14 cellular contexts compared by ENCODE assay signal in the genomic region with DNA sequence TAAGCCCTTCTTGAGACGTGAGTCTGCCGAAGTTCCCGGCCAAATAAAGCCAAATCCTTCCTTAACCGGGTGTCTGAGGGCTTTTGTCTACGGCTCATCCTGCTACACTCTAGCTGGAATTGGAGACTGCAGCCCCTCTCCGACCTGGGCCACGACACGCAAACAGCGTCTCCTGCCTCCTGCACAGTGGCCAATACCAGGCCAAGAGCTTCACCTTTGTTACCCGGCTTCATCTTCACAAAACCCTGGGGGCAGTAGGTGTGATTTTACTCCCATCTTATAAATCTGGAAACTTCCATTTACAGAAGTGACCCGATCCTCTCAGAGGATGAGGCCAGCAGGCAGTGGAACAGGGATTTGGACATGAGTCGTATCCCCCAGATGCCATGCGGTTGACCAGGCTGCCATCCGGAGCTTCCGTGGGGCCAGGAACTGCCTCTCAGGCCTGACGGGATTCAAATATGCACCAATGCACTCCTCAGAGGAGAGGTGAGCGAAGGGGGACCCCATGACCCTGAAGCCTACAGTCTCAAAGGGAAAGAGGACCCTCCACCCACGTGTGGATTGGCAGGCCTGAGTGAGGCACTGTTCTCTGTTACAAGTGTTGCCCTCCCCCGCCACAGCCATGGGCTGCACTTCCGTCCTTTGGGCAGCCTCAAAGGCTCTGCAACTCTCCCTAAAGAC. TPM values are rescaled to one million over a fixed set of nuclear protein-coding genes. Genes with fewer than 3 reads are reported as not detected.
DNase-seq lines count a peak whose midpoint lies in the region; ATAC-seq and TF ChIP-seq lines count a peak whose summit lies in the region.
"Had no signal": no experiment of that assay in that cellular context is flagged by ENCODE, and none has a peak within 500 bp of the region (broad histone marks: within the 10 kb centered on the region; RNA-seq: fewer than 3 reads in every experiment).

No MANE protein-coding gene starts in this region.

- TF ChIP-seq CTCF in CD8-positive, alpha-beta T cell (IDR thresholded peaks at IDR 0.05): no peak
- no peak for TF ChIP-seq CTCF in endodermal cell (conservative IDR thresholded peaks at IDR 0.05)

- no peak overlapping the region for H3K4me3 ChIP-seq in CD8-positive, alpha-beta T cell (ENCODE audit: low read depth, low read length)
- no peak overlapping the region for H3K4me3 ChIP-seq in endodermal cell (ENCODE audit: low read length)
- no peak overlapping the region for H3K4me3 ChIP-seq in MG63

- no peak for ATAC-seq in CD8-positive, alpha-beta T cell
- ATAC-seq in HG03025 (IDR thresholded peaks at IDR 0.05; ENCODE audit: low FRiP score, unreplicated experiment): no peak
- ATAC-seq: HCT116 had no signal

- H3K4me1 ChIP-seq in CD8-positive, alpha-beta T cell (ENCODE audit: insufficient read depth, low read length): peaks cover under 1% of the 10 kb centered on the region
- no peaks in the 10 kb centered on the region for H3K4me1 ChIP-seq in endodermal cell (ENCODE audit: control insufficient read depth, insufficient read depth, low read length)

- H3K4me1 Mint-ChIP-seq in CD8-positive, alpha-beta T cell (ENCODE audit: low read depth): peaks cover 44% of the 10 kb centered on the region
- H3K4me1 Mint-ChIP-seq in endodermal cell: peaks cover 3% of the 10 kb centered on the region

- H3K9me3 Mint-ChIP-seq in CD8-positive, alpha-beta T cell: no peaks in the 10 kb centered on the region
- no peaks in the 10 kb centered on the region for H3K9me3 Mint-ChIP-seq in endodermal cell

- CTCF ChIA-PET in CD8-positive, alpha-beta T cell (lab: Charles Lee): interaction anchor here (1.0 to 1.1 kb wide), 2 partner anchors 30 to 59 kb away, joined by 3 read pairs; no protein-coding TSS in a partner anchor

- peak in 1 of 7 experiments; percentile 9 for DNase-seq in CD8-positive, alpha-beta T cell
- DNase-seq in LHCN-M2 (ENCODE audit: low read depth) (peak; percentile 36), endodermal cell (peak; percentile 46), posterior vena cava (ENCODE audit: low spot score) (peak; percentile 62), GOT3 (lab: John Stamatoyannopoulos, UW) (no peak), MG63 (no peak), NCI-H345 treated with DMSO at 0.1 percent for 48 hours (lab: John Stamatoyannopoulos, UW; ENCODE audit: unreplicated experiment) (no peak)
- DNase-seq: activated naive CD4-positive, alpha-beta T cell treated with anti-CD3 and anti-CD28 coated beads, Interleukin-2, amount 50 U/mL, for 16 hours; Calu3; kidney glomerular epithelial cell; NCI-H2227 treated with DMSO at 0.1 percent for 48 hours; stimulated activated CD4-positive, alpha-beta T cell treated with anti-CD3 and anti-CD28 coated beads, Interleukin-4, amount 100 ng/mL, for 1 hour had no signal

- H3K27me3 ChIP-seq in CD8-positive, alpha-beta T cell (ENCODE audit: insufficient read depth, low read length): no peaks in the 10 kb centered on the region
- no peaks in the 10 kb centered on the region for H3K27me3 ChIP-seq in endodermal cell (ENCODE audit: control insufficient read depth, insufficient read depth, low read length, poor library complexity, severe bottlenecking)
- no peaks in the 10 kb centered on the region for H3K27me3 ChIP-seq in MG63

- no peaks in the 10 kb centered on the region for H3K9me3 ChIP-seq in CD8-positive, alpha-beta T cell (ENCODE audit: low read length)
- H3K9me3 ChIP-seq in endodermal cell (ENCODE audit: control insufficient read depth, low read length) (no peaks in the 10 kb centered on the region), MG63 (no peaks in the 10 kb centered on the region)

- POLR2A ChIA-PET in CD8-positive, alpha-beta T cell (lab: Charles Lee): interaction anchor here (1.6 kb wide), 1 partner anchor 11 kb away, joined by 3 read pairs; no protein-coding TSS in a partner anchor

- no peaks in the 10 kb centered on the region for H3K36me3 Mint-ChIP-seq in CD8-positive, alpha-beta T cell
- H3K36me3 Mint-ChIP-seq in endodermal cell (ENCODE audit: low read depth): no peaks in the 10 kb centered on the region

- H3K4me3 Mint-ChIP-seq in CD8-positive, alpha-beta T cell: no peak overlapping the region
- no peak overlapping the region for H3K4me3 Mint-ChIP-seq in endodermal cell

- H3K9ac ChIP-seq in endodermal cell (ENCODE audit: extremely low read depth, low read length, poor library complexity, severe bottlenecking): no peak overlapping the region

- intact Hi-C loops in CD8-positive, alpha-beta T cell (cut with DNase I, micrococcal nuclease): no loop called here
- intact Hi-C loops in posterior vena cava (cut with DNase I): no loop called here

- no peaks in the 10 kb centered on the region for H3K27me3 Mint-ChIP-seq in CD8-positive, alpha-beta T cell (ENCODE audit: low read depth)
- peaks cover under 1% of the 10 kb centered on the region for H3K27me3 Mint-ChIP-seq in endodermal cell (ENCODE audit: insufficient read depth)

- H3K27ac ChIP-seq in CD8-positive, alpha-beta T cell (ENCODE audit: low read depth, low read length): no peak overlapping the region
- no peak overlapping the region for H3K27ac ChIP-seq in endodermal cell (ENCODE audit: low read depth, low read length)

- H3K36me3 ChIP-seq in CD8-positive, alpha-beta T cell (ENCODE audit: insufficient read depth, low read length): no peaks in the 10 kb centered on the region
- H3K36me3 ChIP-seq in endodermal cell (ENCODE audit: control insufficient read depth, insufficient read depth, low read length): no peaks in the 10 kb centered on the region
- no peaks in the 10 kb centered on the region for H3K36me3 ChIP-seq in MG63

- H3K27ac Mint-ChIP-seq in CD8-positive, alpha-beta T cell: peak overlapping the region; percentile 37
- H3K27ac Mint-ChIP-seq in endodermal cell: no peak overlapping the region

- WGBS in endodermal cell (ENCODE audit: insufficient coverage in 1 of 2, insufficient read length in 1 of 2), 2 experiments: 89 to 90% methylated on average over 16 to 20 of the region's 20 CpGs

RNA-seq across cellular contexts. Expression of a gene that starts 53.2 kb away (rescaled TPM):
- 100 to 1,000 TPM; 359 to 364 TPM for total RNA-seq in CD8-positive, alpha-beta T cell
- total RNA-seq in LHCN-M2 (2014; rRNA removed) (14.8 and 19.3 TPM in 2 replicates), endodermal cell (10 to 100 TPM; 18.7 to 18.9 TPM), posterior vena cava (10 to 100 TPM; 49.6 to 97.8 TPM)
- 16.9 TPM for polyA plus RNA-seq in LHCN-M2 (2012)
- polyA plus RNA-seq in endodermal cell (2013, experiment 1 of 2): 58.0 TPM
- polyA plus RNA-seq in endodermal cell (2013, experiment 2 of 2): 51.5 TPM
- 39.1 and 47.2 TPM in 2 replicates for total RNA-seq in MG63 (2014; rRNA removed; shearing (Covaris generic); ENCODE audit: low replicate concordance)

Comparison
In these comparisons a context has a peak if more than half of its experiments do, and no peak if none do; other contexts are left out.
1. DNase-seq: peak in LHCN-M2 (single experiment), endodermal cell (single experiment) and posterior vena cava (single experiment); none in GOT3 (single experiment), MG63 (single experiment) and NCI-H345 treated with DMSO at 0.1 percent for 48 hours (single experiment).